In genomic region chr3:126399348-126399730, GRCh38 we compare ENCODE assay signal across 13 cellular contexts. TPM values are rescaled to one million over a fixed set of nuclear protein-coding genes. Genes with fewer than 3 reads are reported as not detected.
DNase-seq lines count a peak whose midpoint lies in the region; ATAC-seq and TF ChIP-seq lines count a peak whose summit lies in the region.
"Had no signal": no experiment of that assay in that cellular context is flagged by ENCODE, and none has a peak within 500 bp of the region (broad histone marks: within the 10 kb centered on the region; RNA-seq: fewer than 3 reads in every experiment).

No MANE protein-coding gene starts in this region.

- no peaks in the 10 kb centered on the region for H3K23me2 ChIP-seq in H9 (ENCODE audit: insufficient read length, low read depth, low read length, poor library complexity, severe bottlenecking)

- no CpG with 5 or more reads among the region's 1 CpG for WGBS in H9 (ENCODE audit: extremely low coverage, insufficient read length, low lambda C conversion rate)

- H3K4me2 ChIP-seq in H9 (ENCODE audit: insufficient read depth, insufficient read length, low read length), result no peak overlapping the region

- CTCF ChIA-PET in naive thymus-derived CD4-positive, alpha-beta T cell (lab: Charles Lee), result no interaction called here

- no peak overlapping the region for H3K4ac ChIP-seq in H9 (ENCODE audit: low read depth, low read length)

- H2BK120ac ChIP-seq in H9 (ENCODE audit: low read depth, low read length, poor library complexity, severe bottlenecking), result no peak overlapping the region

- no peaks in the 10 kb centered on the region for H3K79me1 ChIP-seq in H9 (ENCODE audit: insufficient read depth, low read depth, low read length, poor library complexity, severe bottlenecking)

- H2BK20ac ChIP-seq in H9 (ENCODE audit: low read depth, low read length, poor library complexity, severe bottlenecking), result no peak overlapping the region

- no peak overlapping the region for H3K27ac Mint-ChIP-seq in naive thymus-derived CD4-positive, alpha-beta T cell
- no peak overlapping the region for H3K27ac Mint-ChIP-seq in H9

- H3K79me2 ChIP-seq in H9 (ENCODE audit: insufficient read depth, low read length), result no peaks in the 10 kb centered on the region

- H3K4me1 ChIP-seq in naive thymus-derived CD4-positive, alpha-beta T cell (ENCODE audit: control insufficient read depth in 2 of 2, insufficient read depth in 2 of 2, low read length in 2 of 2), result no peaks in the 10 kb centered on the region
- no peaks in the 10 kb centered on the region; the same call in 1 of the 2 replicates for H3K4me1 ChIP-seq in H9 (ENCODE audit: insufficient read depth, low read length)

- H2BK12ac ChIP-seq in H9 (ENCODE audit: insufficient read length, low read depth, low read length), result no peak overlapping the region

- H3K4me3 Mint-ChIP-seq in naive thymus-derived CD4-positive, alpha-beta T cell, result no peak overlapping the region
- no peak overlapping the region for H3K4me3 Mint-ChIP-seq in H9

- peak; percentile 59 for DNase-seq in NOMO-1 treated with dmso at 0.1 percent for 144 hours (lab: John Stamatoyannopoulos, UW; ENCODE audit: unreplicated experiment)
- DNase-seq in naive thymus-derived CD4-positive, alpha-beta T cell, result no peak
- no peak for DNase-seq in H9
- DNase-seq in cerebellum (ENCODE audit: low spot score), result no peak
- DNase-seq: activated CD8-positive, alpha-beta memory T cell treated with anti-CD3 and anti-CD28 coated beads, Interleukin-2, amount 50 U/mL, for 4 hours; DMS79; NCI-H774; stimulated activated CD8-positive, alpha-beta memory T cell treated with anti-CD3 and anti-CD28 coated beads, Interleukin-4, amount 100 ng/mL, for 48 hours had no signal

- H2AFZ ChIP-seq in H9 (ENCODE audit: low read length), result no peak overlapping the region

- no peak overlapping the region for H2AK5ac ChIP-seq in H9 (ENCODE audit: insufficient read length, low read length)

- no peak overlapping the region for H4K5ac ChIP-seq in H9 (ENCODE audit: insufficient read length, low read depth, low read length)

- TF ChIP-seq CTCF in H9 (conservative IDR thresholded peaks at IDR 0.05), result no peak

- intact Hi-C loops in naive thymus-derived CD4-positive, alpha-beta T cell (cut with micrococcal nuclease), result no loop called here

- no peaks in the 10 kb centered on the region for H3K9me3 ChIP-seq in naive thymus-derived CD4-positive, alpha-beta T cell (ENCODE audit: control insufficient read depth in 2 of 3, low read length in 3 of 3)
- H3K9me3 ChIP-seq in H9 (ENCODE audit: control insufficient read depth, low read depth, low read length), result no peaks in the 10 kb centered on the region

- H3K27me3 ChIP-seq in naive thymus-derived CD4-positive, alpha-beta T cell (ENCODE audit: control insufficient read depth in 2 of 2, insufficient read depth in 2 of 2, low read length in 2 of 2), result no peaks in the 10 kb centered on the region
- H3K27me3 ChIP-seq in H9 (ENCODE audit: insufficient read depth, low read length), result peaks cover 11% of the 10 kb centered on the region; the same call in 1 of the 2 replicates

- POLR2A ChIA-PET in naive thymus-derived CD4-positive, alpha-beta T cell (lab: Charles Lee), result no interaction called here

- H3K9ac ChIP-seq in H9 (ENCODE audit: extremely low read depth, insufficient read length, low read length), result no peak overlapping the region

- H3K36me3 ChIP-seq in naive thymus-derived CD4-positive, alpha-beta T cell (ENCODE audit: control insufficient read depth in 2 of 3, insufficient read depth in 3 of 3, low read length in 3 of 3), result no peaks in the 10 kb centered on the region

- H3K27me3 Mint-ChIP-seq in naive thymus-derived CD4-positive, alpha-beta T cell, result peaks cover 8 to 31% (median 14%) of the 10 kb centered on the region in 5 donors
- peaks cover 30% of the 10 kb centered on the region for H3K27me3 Mint-ChIP-seq in H9 (ENCODE audit: low read depth)

- no peak overlapping the region for H4K91ac ChIP-seq in H9 (ENCODE audit: insufficient read length, low read depth, low read length)

- no peaks in the 10 kb centered on the region for H3K36me3 Mint-ChIP-seq in naive thymus-derived CD4-positive, alpha-beta T cell
- peaks cover 0 to 5% (median 0%) of the 10 kb centered on the region in 3 experiments; a peak in 1 of 7 replicates for H3K36me3 Mint-ChIP-seq in H9 (ENCODE audit: insufficient read depth in 1 of 3, low read depth in 3 of 3)

- H3K9me3 Mint-ChIP-seq in naive thymus-derived CD4-positive, alpha-beta T cell, result peaks cover 0 to 2% (median 0%) of the 10 kb centered on the region in 11 donors
- no peaks in the 10 kb centered on the region for H3K9me3 Mint-ChIP-seq in H9

- no peak overlapping the region for H3K18ac ChIP-seq in H9 (ENCODE audit: insufficient read length, low read depth, low read length)

- no peaks in the 10 kb centered on the region for H4K20me1 ChIP-seq in H9 (ENCODE audit: control insufficient read depth, insufficient read depth, insufficient read length)

- no peak overlapping the region for H4K8ac ChIP-seq in H9 (replicated peaks; ENCODE audit: insufficient read length, low read depth, low read length)

- no peaks in the 10 kb centered on the region for H3K4me1 Mint-ChIP-seq in naive thymus-derived CD4-positive, alpha-beta T cell
- H3K4me1 Mint-ChIP-seq in H9, result peaks cover 24 to 29% of the 10 kb centered on the region in 2 experiments

- H2BK5ac ChIP-seq in H9 (ENCODE audit: insufficient read length, low read length), result no peak overlapping the region

- no peak overlapping the region for H3K56ac ChIP-seq in H9 (ENCODE audit: insufficient read length, low read depth, low read length)

- no peak overlapping the region for H3K4me3 ChIP-seq in naive thymus-derived CD4-positive, alpha-beta T cell (ENCODE audit: low read length)
- H3K4me3 ChIP-seq: skin epidermis had no signal

- no peak overlapping the region for H3T11ph ChIP-seq in H9 (ENCODE audit: low read length)

- ATAC-seq in GM18861 (IDR thresholded peaks at IDR 0.05; ENCODE audit: unreplicated experiment) (peak; percentile 60), HG02981 (IDR thresholded peaks at IDR 0.05; ENCODE audit: unreplicated experiment) (peak; percentile 68), HG02938 (IDR thresholded peaks at IDR 0.05; ENCODE audit: unreplicated experiment) (no peak)
- peak; percentile 42 for ATAC-seq in naive thymus-derived CD4-positive, alpha-beta T cell

- no peak overlapping the region for H2BK15ac ChIP-seq in H9 (ENCODE audit: low read depth, low read length)

- no peak overlapping the region for H3K14ac ChIP-seq in H9 (ENCODE audit: insufficient read depth, low read length)

- no peak overlapping the region for H3K27ac ChIP-seq in naive thymus-derived CD4-positive, alpha-beta T cell (ENCODE audit: low read depth, low read length)
- H3K27ac ChIP-seq in H9 (ENCODE audit: insufficient read length, low read depth, low read length), result no peak overlapping the region
- H3K27ac ChIP-seq: skin epidermis had no signal

- H3K23ac ChIP-seq in H9 (ENCODE audit: insufficient read length, low read depth, low read length), result no peak overlapping the region

RNA-seq across cellular contexts. Expression of gene CFAP100, which starts 4.6 kb away (rescaled TPM):
- not detected for total RNA-seq in naive thymus-derived CD4-positive, alpha-beta T cell
- polyA plus RNA-seq in naive thymus-derived CD4-positive, alpha-beta T cell, result not detected
- total RNA-seq in H9 (2021) (0.26 and 0.44 TPM in 2 replicates), cerebellum (1.8 TPM)
- total RNA-seq: epithelial cell of proximal tubule had no signal

RNA-seq across cellular contexts. Expression of gene KLF15, which starts 42.1 kb away (rescaled TPM):
- under 1 TPM in 2 of 5 experiments, not detected in 3; 0.57 to 0.81 TPM for total RNA-seq in naive thymus-derived CD4-positive, alpha-beta T cell
- not detected for polyA plus RNA-seq in naive thymus-derived CD4-positive, alpha-beta T cell
- total RNA-seq in H9 (2021) (10.8 and 11.4 TPM in 2 replicates), cerebellum (5.3 TPM)
- total RNA-seq: epithelial cell of proximal tubule had no signal
